In the genomic region with DNA sequence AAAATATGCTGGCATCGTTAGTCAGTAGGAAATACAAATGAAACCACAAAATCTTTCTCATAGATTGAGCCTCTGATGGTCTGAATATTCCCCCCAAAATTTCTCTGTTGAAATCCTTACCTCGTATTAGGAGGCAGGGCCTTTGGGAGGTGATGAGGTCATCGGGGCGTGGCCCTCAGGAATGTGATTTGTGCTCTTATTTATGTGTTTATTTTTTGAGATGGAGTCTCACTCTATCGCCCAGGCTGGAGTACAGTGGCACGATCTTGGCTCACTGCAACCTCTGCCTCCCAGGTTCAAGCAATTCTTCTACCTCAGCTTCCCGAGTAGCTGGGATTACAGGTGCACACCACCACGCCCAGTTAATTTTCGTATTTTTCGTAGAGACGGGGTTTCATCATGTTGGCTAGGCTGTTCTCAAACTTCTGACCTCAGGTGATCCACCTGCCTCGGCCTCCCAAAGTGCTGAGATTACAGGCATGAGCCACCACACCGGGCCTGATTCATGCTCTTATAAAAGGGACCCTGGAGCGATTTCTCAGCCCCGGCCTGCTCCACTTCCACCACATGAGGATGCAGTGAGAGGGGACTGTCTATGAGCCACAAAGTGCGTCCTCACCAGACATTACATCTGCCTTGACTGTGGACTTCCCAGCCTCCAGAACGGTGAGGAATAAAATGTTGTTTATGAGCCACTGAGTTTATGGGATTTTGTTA, we compare ENCODE assay signal across 20 cellular contexts. TPM values are rescaled to one million over a fixed set of nuclear protein-coding genes. Genes with fewer than 3 reads are reported as not detected.
"Had no signal": no experiment of that assay in that cellular context is flagged by ENCODE, and none has a peak within 500 bp of the region (broad histone marks: within the 10 kb centered on the region; RNA-seq: fewer than 3 reads in every experiment).

No MANE protein-coding gene starts in this region.

- H3K4me3 ChIP-seq: left ventricle myocardium inferior, neural progenitor cell, prostate gland, skin epidermis, thoracic aorta had no signal

- ATAC-seq: activated naive CD8-positive, alpha-beta T cell treated with anti-CD3 and anti-CD28 coated beads, Interleukin-2, amount 50 U/mL, for 24 hours; activated T-cell treated with anti-CD3 and anti-CD28 coated beads, Interleukin-2, amount 50 U/mL, for 72 hours; naive thymus-derived CD4-positive, alpha-beta T cell; stimulated activated naive B cell treated with anti-CD40 and anti-IgM and Interleukin-4, amounts not matched to agents 10 μg/mL and 1 μg/mL and 100 μg/mL, for 72 hours had no signal

- DNase-seq: activated CD4-positive, alpha-beta memory T cell treated with anti-CD3 and anti-CD28 coated beads, Interleukin-2, amount 10 ng/mL, durations not matched to agents 7 days and 5 days; activated CD4-positive, alpha-beta T cell treated with anti-CD3 and anti-CD28 coated beads for 4 hours; activated CD4-positive, CD25-positive, alpha-beta regulatory T cell; activated gamma-delta T cell; activated naive CD4-positive, alpha-beta T cell treated with anti-CD3 and anti-CD28 coated beads, Interleukin-2, amount 50 U/mL, for 16 hours; activated naive CD8-positive, alpha-beta T cell treated with anti-CD3 and anti-CD28 coated beads, Interleukin-2, amount 50 U/mL, for 24 hours; activated T-cell treated with anti-CD3 and anti-CD28 coated beads, Interleukin-2, amount 50 U/mL, for 72 hours; effector CD4-positive, alpha-beta T cell; foreskin melanocyte; immature natural killer cell; left ventricle myocardium inferior; naive thymus-derived CD4-positive, alpha-beta T cell; stimulated activated CD8-positive, alpha-beta memory T cell treated with anti-CD3 and anti-CD28 coated beads, Interleukin-4, amount 100 ng/mL, for 48 hours; stimulated activated naive B cell treated with anti-CD40 and anti-IgM and Interleukin-4, amounts not matched to agents 10 μg/mL and 1 μg/mL and 100 μg/mL, for 72 hours; T1000 had no signal

- H3K27me3 ChIP-seq: neural progenitor cell had no signal

- H3K27ac ChIP-seq: left ventricle myocardium inferior, neural progenitor cell, prostate gland, skin epidermis, thoracic aorta had no signal

- H3K4me1 ChIP-seq: left ventricle myocardium inferior, neural progenitor cell, prostate gland had no signal

- H3K9me3 ChIP-seq: left ventricle myocardium inferior, prostate gland, thoracic aorta had no signal

- H3K36me3 ChIP-seq: left ventricle myocardium inferior, neural progenitor cell, prostate gland, thoracic aorta had no signal

RNA-seq across cellular contexts. Expression of gene DNAH17, which starts 53.1 kb away (rescaled TPM):
- total RNA-seq: left ventricle myocardium inferior had no signal
- polyA plus RNA-seq: aorta had no signal
